9 cellular contexts compared by ENCODE assay signal in the genomic region with DNA sequence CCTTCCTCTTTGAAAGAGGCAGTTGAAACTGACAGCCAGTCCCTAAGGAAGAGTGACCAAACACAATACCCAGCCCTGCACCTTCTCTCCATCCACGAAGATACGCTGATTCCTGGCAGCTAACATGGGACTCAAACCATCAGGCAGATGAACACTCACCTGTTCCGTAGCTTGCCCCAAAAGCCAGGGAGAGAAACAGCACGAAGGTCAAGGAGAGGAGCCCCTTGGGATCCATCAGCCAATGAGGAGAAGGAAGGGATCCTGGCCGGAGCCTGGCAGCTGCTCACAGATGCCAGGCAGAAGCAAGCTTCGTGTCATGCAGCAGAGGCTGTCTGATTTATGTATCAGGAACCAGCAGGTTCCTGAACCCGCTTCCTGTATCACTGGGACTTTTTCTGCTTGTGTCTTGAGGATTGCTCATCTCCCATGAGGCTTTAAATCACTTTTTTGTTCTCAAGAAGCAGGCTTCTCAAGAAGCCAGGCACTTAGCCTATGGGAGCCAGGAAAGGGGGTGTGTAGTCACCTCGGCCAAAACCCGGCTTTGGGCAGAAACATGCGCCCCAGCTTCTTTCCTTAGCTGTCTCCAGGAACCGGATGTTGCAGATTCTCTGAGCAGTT. TPM values are rescaled to one million over a fixed set of nuclear protein-coding genes. Genes with fewer than 3 reads are reported as not detected.
DNase-seq lines count a peak whose midpoint lies in the region; ATAC-seq, FAIRE-seq and TF ChIP-seq lines count a peak whose summit lies in the region.
"Had no signal": no experiment of that assay in that cellular context is flagged by ENCODE, and none has a peak within 500 bp of the region (broad histone marks: within the 10 kb centered on the region; RNA-seq: fewer than 3 reads in every experiment).

SLAMF1 (minus strand) TSS at position 334 of the 618 bp plus-strand sequence; CDS start at position 235, 99 bp downstream.

- TF ChIP-seq CTCF in H1 (IDR thresholded peaks at IDR 0.05; ENCODE audit: control extremely low read depth in 1 of 3, insufficient read depth in 1 of 3, low read depth in 1 of 3, low read length in 3 of 3), result no peak

- intact Hi-C loops in Right ventricle myocardium inferior (cut with DNase I), result no loop called here

- H2BK15ac ChIP-seq in H1 (ENCODE audit: low read length), result no peak within 1 kb of the TSS; the same call in 1 of the 2 replicates

- no peaks in the 10 kb centered on the region for H3K23me2 ChIP-seq in H1 (ENCODE audit: low read depth, low read length)

- H3K36me3 ChIP-seq in H1 (ENCODE audit: control insufficient read depth in 2 of 4, insufficient read depth in 4 of 4, low read length in 3 of 4), result no peaks in the 10 kb centered on the region

- peak; percentile 91 for FAIRE-seq in GM12891 (lab: Jason Lieb, UNC)
- FAIRE-seq in H1 (lab: Jason Lieb, UNC), result no peak

- CTCF ChIA-PET in H1 (lab: Charles Lee; ENCODE audit: partially characterized antibody), result interaction anchor here (0.7 to 2.1 kb wide), 4 partner anchors 13 to 211 kb away, joined by 3 to 8 read pairs (median 4); no protein-coding TSS in a partner anchor

- H3K4me3 ChIP-seq in H1 (ENCODE audit: extremely low read depth in 1 of 4, insufficient read depth in 2 of 4, low read depth in 3 of 4, low read length in 4 of 4), result no peak within 1 kb of the TSS

- H2BK20ac ChIP-seq in H1 (ENCODE audit: low read length), result no peak within 1 kb of the TSS

- no peak within 1 kb of the TSS for H3K27ac ChIP-seq in H1 (ENCODE audit: low read depth, low read length)

- no peak within 1 kb of the TSS for H3K4me2 ChIP-seq in H1 (ENCODE audit: insufficient read depth in 1 of 2, low read depth in 2 of 2, low read length in 2 of 2)

- DNase-seq in GM12891 (ENCODE audit: insufficient read length, low spot score) (no peak), NOMO-1 (lab: John Stamatoyannopoulos, UW; ENCODE audit: unreplicated experiment in 2 of 2) (peak; percentile 49 to 80), H1 (ENCODE audit: low read depth in 1 of 2, low spot score in 2 of 2) (no peak), SW 1271 (lab: John Stamatoyannopoulos, UW) (no peak), DMS53 (lab: John Stamatoyannopoulos, UW) (no peak), Right ventricle myocardium inferior (ENCODE audit: missing footprints) (no peak)
- DNase-seq: IMR-90 had no signal

- no peak within 1 kb of the TSS for H3K14ac ChIP-seq in H1 (ENCODE audit: insufficient read length)

- H3K9ac ChIP-seq in H1 (replicated peaks in 1 of 4; ENCODE audit: extremely low read depth in 1 of 4, low read depth in 3 of 4, low read length in 3 of 4), result no peak within 1 kb of the TSS

- WGBS in H1 (ENCODE audit: extremely low coverage in 1 of 2, insufficient coverage in 1 of 2, insufficient read length in 1 of 2, insufficient replicate concordance in 2 of 2, low coverage in 1 of 2, low lambda C conversion rate in 2 of 2, missing lambda C conversion rate in 1 of 2), 2 experiments, result 89% methylated on average over 11 of the region's 11 CpGs; no CpG with 5 or more reads in 1 of the 2 experiments

- peaks cover 0 to 3% (median 0%) of the 10 kb centered on the region in 4 experiments; a peak in 1 of 7 replicates for H3K27me3 ChIP-seq in H1 (replicated peaks in 1 of 4; ENCODE audit: control insufficient read depth in 3 of 4, extremely low read depth in 1 of 4, insufficient read depth in 3 of 4, low read length in 3 of 4)

- H4K91ac ChIP-seq in H1 (replicated peaks; ENCODE audit: insufficient read length, low read length), result no peak within 1 kb of the TSS

- H2BK12ac ChIP-seq in H1 (ENCODE audit: low read depth, low read length), result peak within 1 kb of the TSS; percentile 9; the same call in 1 of the 2 replicates

- TF ChIP-seq RAD21 in H1 (IDR thresholded peaks at IDR 0.05 in 1 of 2, conservative IDR thresholded peaks at IDR 0.05 in 1 of 2; ENCODE audit: low read depth in 2 of 2, low read length in 2 of 2), result no peak

- H3K23ac ChIP-seq in H1 (ENCODE audit: insufficient read length), result no peak within 1 kb of the TSS

- no peak within 1 kb of the TSS for H2AFZ ChIP-seq in H1 (ENCODE audit: low read length)

- H2AK5ac ChIP-seq in H1 (ENCODE audit: low read depth, low read length), result no peak within 1 kb of the TSS

- H3K79me2 ChIP-seq in H1 (ENCODE audit: control insufficient read depth in 1 of 2, insufficient read depth in 2 of 2, low read length in 2 of 2), result no peaks in the 10 kb centered on the region

- H4K8ac ChIP-seq in H1 (ENCODE audit: extremely low read depth, insufficient read depth, low read length), result no peak within 1 kb of the TSS

- H4K20me1 ChIP-seq in H1 (replicated peaks in 1 of 2; ENCODE audit: control insufficient read depth in 1 of 2, insufficient read depth in 2 of 2, low read length in 2 of 2), result no peaks in the 10 kb centered on the region

- no peak within 1 kb of the TSS for H3K56ac ChIP-seq in H1 (replicated peaks; ENCODE audit: insufficient read length, low read depth, low read length)

- ATAC-seq in GM21576 (IDR thresholded peaks at IDR 0.05; ENCODE audit: unreplicated experiment), result peak; percentile 44
- no peak for ATAC-seq in HG03521 (IDR thresholded peaks at IDR 0.05; ENCODE audit: unreplicated experiment)
- ATAC-seq in Right ventricle myocardium inferior, result no peak

- no peaks in the 10 kb centered on the region for H3K79me1 ChIP-seq in H1 (ENCODE audit: low read depth, low read length)

- H3K4me1 ChIP-seq in H1 (replicated peaks in 1 of 4; ENCODE audit: control insufficient read depth in 3 of 4, insufficient read depth in 4 of 4, low read length in 3 of 4), result peaks cover under 1 to 6% (median 4%) of the 10 kb centered on the region in 4 experiments; a peak in 4 of 7 replicates

- no peak within 1 kb of the TSS for H2BK120ac ChIP-seq in H1 (replicated peaks; ENCODE audit: low read depth, low read length)

- H3K4ac ChIP-seq in H1 (replicated peaks; ENCODE audit: insufficient read length, low read depth, low read length), result no peak within 1 kb of the TSS

- no peak for TF ChIP-seq EP300 in H1 (IDR thresholded peaks at IDR 0.05; ENCODE audit: borderline replicate concordance in 1 of 2, low read depth in 2 of 2, low read length in 2 of 2)

- no peak within 1 kb of the TSS for H3K18ac ChIP-seq in H1 (ENCODE audit: extremely low read depth, low read length)

- no peaks in the 10 kb centered on the region for H3K9me3 ChIP-seq in H1 (ENCODE audit: insufficient read depth in 2 of 2, low read depth in 1 of 2, low read length in 1 of 2)

- no peak within 1 kb of the TSS for H4K5ac ChIP-seq in H1 (ENCODE audit: insufficient read length, low read depth, low read length)

- POLR2A ChIA-PET in H1 (lab: Charles Lee; ENCODE audit: partially characterized antibody), result interaction anchor here (1.1 kb wide), 1 partner anchor 374 kb away, joined by 3 read pairs; the partner anchor contains the start of gene F11R

- TF ChIP-seq POLR2A in GM12891 (IDR thresholded peaks at IDR 0.05; ENCODE audit: low read depth, low read length), result peak; percentile 87
- no peak for TF ChIP-seq POLR2A in H1 (IDR thresholded peaks at IDR 0.05; ENCODE audit: control extremely low read depth in 1 of 2, low read depth in 2 of 2, low read length in 2 of 2)

- no peak within 1 kb of the TSS for H2BK5ac ChIP-seq in H1 (ENCODE audit: low read depth, low read length)

TF ChIP-seq in GM12891, 5 proteins besides CTCF, POLR2A, EP300 and RAD21:
- TF ChIP-seq PAX5 (IDR thresholded peaks at IDR 0.05; ENCODE audit: insufficient read depth, low read length, severe bottlenecking), result no peak
- peak; percentile 77 for TF ChIP-seq POLR2AphosphoS5 (IDR thresholded peaks at IDR 0.05; ENCODE audit: low read depth, low read length)
- peak; percentile 41; the same call in 1 of the 2 replicates for TF ChIP-seq TAF1 (IDR thresholded peaks at IDR 0.05; ENCODE audit: low read depth, low read length)

TF ChIP-seq in H1, 55 proteins besides CTCF, POLR2A, EP300 and RAD21:
- no peak for TF ChIP-seq CREB1 (IDR thresholded peaks at IDR 0.05)
- no peak for TF ChIP-seq TBP (IDR thresholded peaks at IDR 0.05; ENCODE audit: low read depth, low read length)
- no peak for TF ChIP-seq KDM5A (IDR thresholded peaks at IDR 0.05; ENCODE audit: low read length)
- no peak for TF ChIP-seq BACH1 (IDR thresholded peaks at IDR 0.05; ENCODE audit: low read length)

RNA-seq across cellular contexts. Expression of gene SLAMF1, which starts in this region (rescaled TPM):
- polyA plus RNA-seq in GM12891 (2012; ENCODE audit: low read depth, missing spikeins), result 102 TPM
- total RNA-seq in H1 (2021; fragmentation: NEBNext Ultra II Directional; extraction: Animal tissue kit (Norgen Biotek cat#: 25700)), result not detected in 2 replicates
- polyA plus RNA-seq in H1 (2011; rRNA removed), result not detected in 2 replicates
- polyA plus RNA-seq in H1 (2011; cell fraction: cytosol; rRNA removed), result not detected
- not detected for polyA plus RNA-seq in H1 (2011; cell fraction: nucleus; rRNA removed)
- polyA plus RNA-seq in H1 (2012, experiment 1 of 2), result not detected in 4 replicates
- not detected for polyA plus RNA-seq in H1 (2012, experiment 2 of 2)
- not detected for polyA plus RNA-seq in H1 (2013, experiment 1 of 2)
- 0.02 TPM for polyA plus RNA-seq in H1 (2013, experiment 2 of 2)
- polyA minus RNA-seq in H1 (2011; rRNA and poly(A)+ RNA removed), result not detected in 2 replicates
- not detected for polyA minus RNA-seq in H1 (2011; cell fraction: cytosol; rRNA and poly(A)+ RNA removed)
- polyA minus RNA-seq in H1 (2011; cell fraction: nucleus; rRNA and poly(A)+ RNA removed), result not detected
- 0.24 TPM for total RNA-seq in Right ventricle myocardium inferior
- total RNA-seq: IMR-90 had no signal
- polyA plus RNA-seq: IMR-90 had no signal

Comparison
In these comparisons a context has a peak if more than half of its experiments do, and no peak if none do; other contexts are left out.
1. DNase-seq: peak in NOMO-1 (2 of 2); none in GM12891 (single experiment), H1 (0 of 2), SW 1271 (0 of 2), DMS53 (single experiment) and Right ventricle myocardium inferior (single experiment).